In genomic region chr4:17285747-17286146, GRCh38 we compare ENCODE assay signal across 24 cellular contexts.
"Had no signal": no experiment of that assay in that cellular context is flagged by ENCODE, and none has a peak within 500 bp of the region (broad histone marks: within the 10 kb centered on the region; RNA-seq: fewer than 3 reads in every experiment).

No MANE protein-coding gene starts in this region.

- H3K9me3 Mint-ChIP-seq: activated CD4-positive, alpha-beta T cell treated with anti-CD3 and anti-CD28 coated beads, Interleukin-2, amount 10 ng/mL, durations not matched to agents 7 days and 5 days; activated CD8-positive, alpha-beta T cell treated with anti-CD3 and anti-CD28 coated beads for 36 hours; activated naive CD8-positive, alpha-beta T cell treated with anti-CD3 and anti-CD28 coated beads, Interleukin-2, amount 50 U/mL, for 24 hours; mesothelial cell of epicardium had no signal

- H3K4me1 ChIP-seq: left lung, stomach had no signal

- H3K27ac Mint-ChIP-seq: activated CD4-positive, alpha-beta T cell treated with anti-CD3 and anti-CD28 coated beads, Interleukin-2, amount 10 ng/mL, durations not matched to agents 7 days and 5 days; activated CD8-positive, alpha-beta memory T cell treated with anti-CD3 and anti-CD28 coated beads, Interleukin-2, amount 10 ng/mL, durations not matched to agents 7 days and 5 days; activated CD8-positive, alpha-beta T cell treated with anti-CD3 and anti-CD28 coated beads for 36 hours; activated naive CD8-positive, alpha-beta T cell treated with anti-CD3 and anti-CD28 coated beads, Interleukin-2, amount 50 U/mL, for 24 hours; mesothelial cell of epicardium; natural killer cell; progenitor cell of endocrine pancreas had no signal

- H3K9me3 ChIP-seq: left lung, stomach, suprapubic skin, tibial nerve had no signal

- H3K27me3 Mint-ChIP-seq: brain had no signal

- H3K36me3 ChIP-seq: left lung, stomach, suprapubic skin, tibial nerve had no signal

- H3K4me3 ChIP-seq: left lung, stomach, suprapubic skin, tibial nerve had no signal

- H3K36me3 Mint-ChIP-seq: activated CD8-positive, alpha-beta memory T cell treated with anti-CD3 and anti-CD28 coated beads, Interleukin-2, amount 10 ng/mL, durations not matched to agents 7 days and 5 days; brain; mesothelial cell of epicardium; natural killer cell had no signal

- ATAC-seq: activated CD8-positive, alpha-beta memory T cell treated with anti-CD3 and anti-CD28 coated beads, Interleukin-2, amount 10 ng/mL, durations not matched to agents 7 days and 5 days; activated CD8-positive, alpha-beta T cell treated with anti-CD3 and anti-CD28 coated beads for 36 hours; activated naive CD8-positive, alpha-beta T cell treated with anti-CD3 and anti-CD28 coated beads, Interleukin-2, amount 50 U/mL, for 24 hours; left lung; natural killer cell had no signal

- H3K27ac ChIP-seq: left lung, stomach, suprapubic skin, tibial nerve, VCaP had no signal

- DNase-seq: activated CD4-positive, alpha-beta T cell treated with anti-CD3 and anti-CD28 coated beads, Interleukin-2, amount 10 ng/mL, durations not matched to agents 7 days and 5 days; activated CD4-positive, CD25-positive, alpha-beta regulatory T cell treated with anti-CD3 and anti-CD28 coated beads, Interleukin-2, amount 50 U/mL, for 72 hours; activated CD8-positive, alpha-beta memory T cell treated with anti-CD3 and anti-CD28 coated beads, Interleukin-2, amount 10 ng/mL, durations not matched to agents 7 days and 5 days; activated CD8-positive, alpha-beta T cell treated with anti-CD3 and anti-CD28 coated beads for 36 hours; activated gamma-delta T cell; activated naive CD4-positive, alpha-beta T cell treated with anti-CD3 and anti-CD28 coated beads, Interleukin-2, amount 50 U/mL, for 16 hours; activated naive CD8-positive, alpha-beta T cell treated with anti-CD3 and anti-CD28 coated beads, Interleukin-2, amount 50 U/mL, for 24 hours; activated T-cell treated with anti-CD3 and anti-CD28 coated beads for 4 hours; aorta; dermis blood vessel endothelial cell; effector memory CD4-positive, alpha-beta T cell; glutamatergic neuron; hippocampal formation; kidney glomerular epithelial cell; left lung; natural killer cell; stimulated activated CD4-positive, alpha-beta T cell treated with anti-CD3 and anti-CD28 coated beads, Interleukin-12 subunit alpha, Interleukin-12 subunit beta, amount 100 ng/mL, for 4 hours; stomach had no signal

- H3K4me1 Mint-ChIP-seq: activated CD4-positive, alpha-beta T cell treated with anti-CD3 and anti-CD28 coated beads, Interleukin-2, amount 10 ng/mL, durations not matched to agents 7 days and 5 days; activated CD8-positive, alpha-beta memory T cell treated with anti-CD3 and anti-CD28 coated beads, Interleukin-2, amount 10 ng/mL, durations not matched to agents 7 days and 5 days; activated naive CD8-positive, alpha-beta T cell treated with anti-CD3 and anti-CD28 coated beads, Interleukin-2, amount 50 U/mL, for 24 hours; natural killer cell had no signal

- H3K4me3 Mint-ChIP-seq: activated CD4-positive, alpha-beta T cell treated with anti-CD3 and anti-CD28 coated beads, Interleukin-2, amount 10 ng/mL, durations not matched to agents 7 days and 5 days; activated CD8-positive, alpha-beta memory T cell treated with anti-CD3 and anti-CD28 coated beads, Interleukin-2, amount 10 ng/mL, durations not matched to agents 7 days and 5 days; activated CD8-positive, alpha-beta T cell treated with anti-CD3 and anti-CD28 coated beads for 36 hours; activated naive CD8-positive, alpha-beta T cell treated with anti-CD3 and anti-CD28 coated beads, Interleukin-2, amount 50 U/mL, for 24 hours; mesothelial cell of epicardium; natural killer cell had no signal

- H3K27me3 ChIP-seq: left lung, stomach, suprapubic skin, tibial nerve had no signal
